In genomic region chr2:227871375-227871788, GRCh38 we compare ENCODE assay signal across 8 cellular contexts. TPM values are rescaled to one million over a fixed set of nuclear protein-coding genes. Genes with fewer than 3 reads are reported as not detected.
DNase-seq lines count a peak whose midpoint lies in the region; ATAC-seq, FAIRE-seq and TF ChIP-seq lines count a peak whose summit lies in the region.

Gene DAW1 (plus strand): TSS chr2:227871631. CDS start chr2:227871690, 59 bp downstream.

- H3K27ac ChIP-seq in stomach: peak within 1 kb of the TSS in 2 of 5 donors; percentile 45 to 47

- peak; percentile 57 for ATAC-seq in HG03571 (IDR thresholded peaks at IDR 0.05; ENCODE audit: unreplicated experiment)
- no peak for ATAC-seq in GM21528 (IDR thresholded peaks at IDR 0.05; ENCODE audit: low FRiP score, unreplicated experiment)

- WGBS in stomach, 5 donors: 1 to 9% (median 1%) methylated on average over 7 to 34 of the region's 34 CpGs

- peaks cover 0 to 12% (median 6%) of the 10 kb centered on the region in 4 donors for H3K4me1 ChIP-seq in stomach

- no peak for FAIRE-seq in GM12892 (lab: Jason Lieb, UNC)

- intact Hi-C loops in stomach (cut with DNase I; ENCODE audit: low total_unique reads): no loop called here

- H3K9me3 ChIP-seq in stomach: no peaks in the 10 kb centered on the region

- H3K4me3 ChIP-seq in epithelial cell of proximal tubule (ENCODE audit: low read depth, low read length) (peak within 1 kb of the TSS; percentile 54), stomach (peak within 1 kb of the TSS; percentile 33 to 46 (median 36))

- TF ChIP-seq CTCF in epithelial cell of proximal tubule (conservative IDR thresholded peaks at IDR 0.05; ENCODE audit: low read depth, low read length) (no peak), stomach (IDR thresholded peaks at IDR 0.05) (no peak)

- TF ChIP-seq POLR2A in GM12892 (IDR thresholded peaks at IDR 0.05; ENCODE audit: low read depth, low read length) (no peak), stomach (IDR thresholded peaks at IDR 0.05) (no peak)

- peaks cover 0 to 25% (median 7%) of the 10 kb centered on the region in 3 donors for H3K27me3 ChIP-seq in stomach

- no peak for TF ChIP-seq EP300 in stomach (IDR thresholded peaks at IDR 0.05)

- DNase-seq in GM12892 (ENCODE audit: insufficient read length) (peak; percentile 66), epithelial cell of proximal tubule (ENCODE audit: low read depth) (no peak), mucosa of gallbladder (ENCODE audit: low spot score) (peak; percentile 36), stomach (peak; percentile 63), A172 (ENCODE audit: low spot score) (no peak)
- peak in 2 of 3 experiments; percentile 9 to 19 for DNase-seq in activated CD8-positive, alpha-beta memory T cell treated with anti-CD3 and anti-CD28 coated beads for 48 hours (ENCODE audit: low read depth in 2 of 3, low spot score in 2 of 3)

- H3K36me3 ChIP-seq in stomach: no peaks in the 10 kb centered on the region

RNA-seq across cellular contexts. Expression of gene DAW1, which starts in this region (rescaled TPM):
- polyA plus RNA-seq in GM12892 (2012; ENCODE audit: missing spikeins): not detected
- 1.6 and 1.7 TPM in 2 replicates for total RNA-seq in epithelial cell of proximal tubule
- total RNA-seq in mucosa of gallbladder: not detected
- not detected for total RNA-seq in stomach
- under 1 TPM in 1 of 3 donors, not detected in 2; 0.25 TPM for polyA plus RNA-seq in stomach
- 1.7 and 2.0 TPM in 2 replicates for total RNA-seq in A172 (2014; rRNA removed; shearing (Covaris generic))

Comparison
In these comparisons a context has a peak if more than half of its experiments do, and no peak if none do; other contexts are left out.
1. Peak in DNase-seq in mucosa of gallbladder; RNA of the gene not detected or under 1 TPM.
2. Peak in DNase-seq and H3K4me3 ChIP-seq in stomach; RNA of the gene not detected or under 1 TPM.
3. DNase-seq: peak in GM12892 (single experiment) and activated CD8-positive, alpha-beta memory T cell treated with anti-CD3 and anti-CD28 coated beads for 48 hours (2 of 3); none in epithelial cell of proximal tubule (single experiment) and A172 (single experiment).